ENCODE assay signal across 9 cellular contexts in the genomic region with DNA sequence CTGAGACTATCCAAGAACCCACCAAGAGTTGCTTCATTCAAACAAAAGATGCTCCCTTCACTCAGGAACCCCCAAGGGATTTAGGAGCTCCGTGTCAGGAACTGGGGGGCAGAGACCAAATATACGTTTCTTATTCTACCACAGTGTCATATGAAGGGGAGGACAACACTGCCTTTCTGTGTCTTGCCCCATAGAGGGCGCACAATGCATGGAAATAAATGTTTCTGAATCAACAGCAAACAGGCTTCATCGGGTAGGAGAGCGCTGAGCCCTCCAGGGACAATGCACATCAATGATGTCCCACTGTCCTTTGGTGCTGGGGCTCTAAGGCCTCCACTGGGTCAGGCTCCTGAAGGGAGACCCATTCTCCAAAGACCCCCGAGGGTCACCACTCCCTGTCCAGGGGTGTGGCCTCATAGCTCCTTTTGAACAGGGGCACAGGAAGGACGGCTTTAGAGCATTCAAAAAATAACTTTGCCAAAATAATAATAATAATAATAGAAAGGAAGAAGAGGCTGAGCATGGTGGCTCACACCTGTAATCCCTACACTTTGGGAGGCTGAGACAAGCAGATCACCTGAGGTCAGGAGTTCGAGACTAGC. TPM values are rescaled to one million over a fixed set of nuclear protein-coding genes. Genes with fewer than 3 reads are reported as not detected.
DNase-seq lines count a peak whose midpoint lies in the region; ATAC-seq, FAIRE-seq and TF ChIP-seq lines count a peak whose summit lies in the region.
"Had no signal": no experiment of that assay in that cellular context is flagged by ENCODE, and none has a peak within 500 bp of the region (broad histone marks: within the 10 kb centered on the region; RNA-seq: fewer than 3 reads in every experiment).

No MANE protein-coding gene starts in this region.

- H3K36me3 ChIP-seq in KMS-11 (ENCODE audit: insufficient read depth) (no peaks in the 10 kb centered on the region), SK-N-MC (ENCODE audit: insufficient read depth, low read length) (no peaks in the 10 kb centered on the region)

- H3K9me3 ChIP-seq in A549 (no peaks in the 10 kb centered on the region), SK-N-MC (ENCODE audit: low read depth, low read length) (no peaks in the 10 kb centered on the region)

- no peak overlapping the region for H3K4me3 Mint-ChIP-seq in naive B cell
- H3K4me3 Mint-ChIP-seq: naive thymus-derived CD8-positive, alpha-beta T cell had no signal

- H3K79me2 ChIP-seq in KMS-11 (ENCODE audit: insufficient read depth, low read depth), result no peaks in the 10 kb centered on the region

- 16% methylated on average over 8 of the region's 8 CpGs for WGBS in A549 (ENCODE audit: missing lambda C conversion rate)

- POLR2A ChIA-PET in A549 (lab: Yijun Ruan, JAX), result no interaction called here

- TF ChIP-seq POLR2A in A549 (IDR thresholded peaks at IDR 0.05; ENCODE audit: low read length) (no peak), H54 (IDR thresholded peaks at IDR 0.05; ENCODE audit: low read depth, low read length) (no peak)

- TF ChIP-seq CTCF in A549 (IDR thresholded peaks at IDR 0.05), result peak; percentile 47
- TF ChIP-seq CTCF in KMS-11 (conservative IDR thresholded peaks at IDR 0.05; ENCODE audit: low read depth, low read length), result peak; percentile 83
- peak; percentile 82 for TF ChIP-seq CTCF in epithelial cell of proximal tubule (conservative IDR thresholded peaks at IDR 0.05; ENCODE audit: low read depth, low read length)

- H3K4me3 ChIP-seq in A549, result no peak overlapping the region
- H3K4me3 ChIP-seq in KMS-11 (IDR thresholded peaks at IDR 0.05; ENCODE audit: insufficient read depth, low read depth, low read length), result no peak overlapping the region
- H3K4me3 ChIP-seq in SK-N-MC, result no peak overlapping the region
- H3K4me3 ChIP-seq in epithelial cell of proximal tubule (ENCODE audit: low read depth, low read length), result no peak overlapping the region

- FAIRE-seq in A549 (lab: Jason Lieb, UNC) (no peak), H54 (lab: Jason Lieb, UNC) (no peak)

- peaks cover 0 to 2% (median 0%) of the 10 kb centered on the region in 7 donors for H3K9me3 Mint-ChIP-seq in naive B cell
- H3K9me3 Mint-ChIP-seq: naive thymus-derived CD8-positive, alpha-beta T cell had no signal

- H3K4me1 ChIP-seq in A549 (no peaks in the 10 kb centered on the region), KMS-11 (ENCODE audit: low read depth, poor library complexity, severe bottlenecking) (no peaks in the 10 kb centered on the region)

- no peak for TF ChIP-seq EP300 in A549 (IDR thresholded peaks at IDR 0.05)

- DNase-seq in A549 (ENCODE audit: low read depth in 1 of 2, low spot score in 1 of 2), result peak; percentile 7 to 47
- DNase-seq in GM04504 (ENCODE audit: low read depth), result peak; percentile 19
- DNase-seq in H54 (ENCODE audit: insufficient read length, low spot score), result peak; percentile 3
- DNase-seq in SK-N-MC (ENCODE audit: low read depth, low spot score), result peak; percentile 8
- no peak for DNase-seq in epithelial cell of proximal tubule (ENCODE audit: low read depth)
- DNase-seq in naive B cell, result peak; percentile 19
- DNase-seq in activated CD8-positive, alpha-beta memory T cell treated with anti-CD3 and anti-CD28 coated beads, Interleukin-2, amount 50 U/mL, for 4 hours, result no peak

- peak; percentile 52 to 67; a peak in 4 of 5 replicates for TF ChIP-seq RAD21 in A549 (conservative IDR thresholded peaks at IDR 0.05 in 1 of 2, IDR thresholded peaks at IDR 0.05 in 1 of 2)

- no peak overlapping the region for H2AFZ ChIP-seq in KMS-11 (ENCODE audit: low read depth)

- CTCF ChIA-PET in A549 (lab: Yijun Ruan, JAX), result interaction anchor here (0.5 to 4.2 kb wide), 21 partner anchors 11 to 931 kb away, joined by 3 to 33 read pairs (median 3); no protein-coding TSS in a partner anchor

- H3K27ac ChIP-seq in A549, result no peak overlapping the region
- H3K27ac ChIP-seq in KMS-11, result no peak overlapping the region
- H3K27ac ChIP-seq in SK-N-MC, result no peak overlapping the region

- peaks cover 9 to 27% (median 25%) of the 10 kb centered on the region in 3 donors for H3K27me3 Mint-ChIP-seq in naive B cell

- H4K20me1 ChIP-seq in KMS-11 (ENCODE audit: insufficient read depth), result no peaks in the 10 kb centered on the region

- no peaks in the 10 kb centered on the region for H3K36me3 Mint-ChIP-seq in naive B cell
- H3K36me3 Mint-ChIP-seq: naive thymus-derived CD8-positive, alpha-beta T cell had no signal

- no peak overlapping the region for H3K9ac ChIP-seq in KMS-11
- no peak overlapping the region for H3K9ac ChIP-seq in SK-N-MC (ENCODE audit: insufficient read length)

- H3K27ac Mint-ChIP-seq in naive B cell, result no peak overlapping the region
- H3K27ac Mint-ChIP-seq: naive thymus-derived CD8-positive, alpha-beta T cell had no signal

- no peaks in the 10 kb centered on the region for H3K27me3 ChIP-seq in KMS-11 (ENCODE audit: insufficient read depth, low read depth)

- H3K4me2 ChIP-seq in A549, result 0 out of 3 replicates have a peak overlapping the region, but pooled peaks have one; percentile 25
- H3K4me2 ChIP-seq in KMS-11, result no peak overlapping the region

- no peaks in the 10 kb centered on the region for H3K4me1 Mint-ChIP-seq in naive B cell
- H3K4me1 Mint-ChIP-seq: naive thymus-derived CD8-positive, alpha-beta T cell had no signal

- ATAC-seq in A549 (peak; percentile 77 to 93; a peak in 5 of 6 replicates), naive B cell (ENCODE audit: low read depth in 2 of 2) (peak in 1 of 2 donors; percentile 43)
- ATAC-seq: naive thymus-derived CD8-positive, alpha-beta T cell had no signal

TF ChIP-seq in A549, 52 proteins besides CTCF, POLR2A, EP300 and RAD21:
- TF ChIP-seq SMC3 (IDR thresholded peaks at IDR 0.05) (0 out of 3 replicates have a peak, but pooled peaks have one; percentile 20), ZSCAN20 (CRISPR knock-in tag; IDR thresholded peaks at IDR 0.05) (no peak)

RNA-seq across cellular contexts. Expression of a gene that starts 31.1 kb away (rescaled TPM):
- polyA plus RNA-seq in A549 (2011; rRNA removed) (not detected in 2 replicates), A549 (2017; fragmentation: RNase III; extraction: RNeasy Plus Mini Kit Qiagen cat#74134 plus additional on column Dnase treatment) (0.11 TPM in 1 of 3 replicates, not detected in the others), naive B cell (ENCODE audit: low read depth in 6 of 6) (not detected)
- polyA plus RNA-seq in A549 (2012; cell fraction: cytosol; rRNA removed), result not detected in 2 replicates
- polyA plus RNA-seq in A549 (2012; cell fraction: nucleus; rRNA removed), result not detected in 2 replicates
- polyA minus RNA-seq in A549 (2011; rRNA and poly(A)+ RNA removed), result not detected in 2 replicates
- not detected in 2 replicates for total RNA-seq in epithelial cell of proximal tubule
- polyA plus RNA-seq: naive thymus-derived CD8-positive, alpha-beta T cell had no signal

Comparison
In these comparisons a context has a peak if more than half of its experiments do, and no peak if none do; other contexts are left out.
1. DNase-seq: peak in A549 (2 of 2), GM04504 (single experiment), H54 (single experiment), SK-N-MC (single experiment) and naive B cell (single experiment); none in epithelial cell of proximal tubule (single experiment) and activated CD8-positive, alpha-beta memory T cell treated with anti-CD3 and anti-CD28 coated beads, Interleukin-2, amount 50 U/mL, for 4 hours (single experiment).
2. Peak in every context shown above with its lines, with median percentiles within 50 percentile points of each other: CTCF ChIP-seq.